Comparison of ENCODE assay signal across 8 cellular contexts in genomic region chr13:112587359-112587766, GRCh38. TPM values are rescaled to one million over a fixed set of nuclear protein-coding genes. Genes with fewer than 3 reads are reported as not detected.
DNase-seq lines count a peak whose midpoint lies in the region; ATAC-seq and TF ChIP-seq lines count a peak whose summit lies in the region.

No MANE protein-coding gene starts in this region.

- peaks cover 40% of the 10 kb centered on the region for H4K20me1 ChIP-seq in PC-3 (ENCODE audit: low read length)

- DNase-seq in Calu3 (peak; percentile 54), HS-27A (ENCODE audit: low read depth) (peak; percentile 53), PC-3 (peak; percentile 74), fibroblast of peridontal ligament (ENCODE audit: extremely low read depth) (peak; percentile 86)
- peak; percentile 83 for DNase-seq in stimulated activated naive CD8-positive, alpha-beta T cell treated with anti-CD3 and anti-CD28 coated beads, Interleukin-15, Interleukin-2, amounts not matched to agents 100 U/mL and 50 U/mL, for 24 hours

- H3K36me3 Mint-ChIP-seq in Calu3 (ENCODE audit: insufficient read depth, unreplicated experiment) (peaks cover 12% of the 10 kb centered on the region), nephron (ENCODE audit: low read depth) (peaks cover 3% of the 10 kb centered on the region)
- no peaks in the 10 kb centered on the region for H3K36me3 Mint-ChIP-seq in activated T-helper 17 cell treated with anti-CD3 and anti-CD28 coated beads, Interleukin-2, amount 50 U/mL, for 72 hours (ENCODE audit: low read depth)

- BruUV-seq in Calu3 (replicated peaks; lab: Mats Ljungman, UMichigan), result no TSS peak
- no TSS peak for BruUV-seq in PC-3 (replicated peaks; lab: Mats Ljungman, UMichigan)

- H3K4me3 Mint-ChIP-seq in Calu3 (ENCODE audit: low read depth, unreplicated experiment), result peak overlapping the region; percentile 72
- H3K4me3 Mint-ChIP-seq in activated T-helper 17 cell treated with anti-CD3 and anti-CD28 coated beads, Interleukin-2, amount 50 U/mL, for 72 hours, result peak overlapping the region; percentile 97
- H3K4me3 Mint-ChIP-seq in nephron, result peak overlapping the region; percentile 95 to 99 (median 98)

- H3K27me3 Mint-ChIP-seq in Calu3 (ENCODE audit: unreplicated experiment) (no peaks in the 10 kb centered on the region), nephron (ENCODE audit: low read depth) (no peaks in the 10 kb centered on the region)
- no peaks in the 10 kb centered on the region for H3K27me3 Mint-ChIP-seq in activated T-helper 17 cell treated with anti-CD3 and anti-CD28 coated beads, Interleukin-2, amount 50 U/mL, for 72 hours

- H3K27ac Mint-ChIP-seq in Calu3 (ENCODE audit: unreplicated experiment), result no peak overlapping the region
- peak overlapping the region; percentile 95 for H3K27ac Mint-ChIP-seq in activated T-helper 17 cell treated with anti-CD3 and anti-CD28 coated beads, Interleukin-2, amount 50 U/mL, for 72 hours
- H3K27ac Mint-ChIP-seq in nephron, result peak overlapping the region; percentile 95 to 99 (median 97)

- peaks cover 18% of the 10 kb centered on the region for H3K4me1 ChIP-seq in PC-3 (ENCODE audit: insufficient read depth, low read length)

- no peaks in the 10 kb centered on the region for H3F3A ChIP-seq in PC-3 (ENCODE audit: low read length, unreplicated experiment)

- H3K9me2 ChIP-seq in PC-3 (replicated peaks; ENCODE audit: low read length), result no peaks in the 10 kb centered on the region

- no peaks in the 10 kb centered on the region for H3K9me3 Mint-ChIP-seq in Calu3 (ENCODE audit: low read depth, unreplicated experiment)
- H3K9me3 Mint-ChIP-seq in activated T-helper 17 cell treated with anti-CD3 and anti-CD28 coated beads, Interleukin-2, amount 50 U/mL, for 72 hours, result no peaks in the 10 kb centered on the region
- no peaks in the 10 kb centered on the region for H3K9me3 Mint-ChIP-seq in nephron

- TF ChIP-seq CTCF in Calu3 (IDR thresholded peaks at IDR 0.05; ENCODE audit: unreplicated experiment) (no peak), PC-3 (conservative IDR thresholded peaks at IDR 0.05; ENCODE audit: low read depth, low read length) (0 out of 2 replicates have a peak, but pooled peaks have one; percentile 14), nephron (IDR thresholded peaks at IDR 0.05; ENCODE audit: unreplicated experiment in 3 of 3) (no peak)

- H3K79me2 ChIP-seq in PC-3 (ENCODE audit: low read length), result peaks cover 62% of the 10 kb centered on the region

- H3K4me1 Mint-ChIP-seq in Calu3 (ENCODE audit: low read depth, unreplicated experiment), result peaks cover 7% of the 10 kb centered on the region
- peaks cover 17% of the 10 kb centered on the region for H3K4me1 Mint-ChIP-seq in activated T-helper 17 cell treated with anti-CD3 and anti-CD28 coated beads, Interleukin-2, amount 50 U/mL, for 72 hours
- H3K4me1 Mint-ChIP-seq in nephron, result peaks cover 13% of the 10 kb centered on the region

- peak overlapping the region; percentile 91 for H3K4me3 ChIP-seq in PC-3 (ENCODE audit: low read length)

- no peaks in the 10 kb centered on the region for H3K27me3 ChIP-seq in PC-3 (ENCODE audit: low read length)

- H3K36me3 ChIP-seq in PC-3 (ENCODE audit: low read depth, low read length), result no peaks in the 10 kb centered on the region

- ATAC-seq in GM19467 (IDR thresholded peaks at IDR 0.05; ENCODE audit: unreplicated experiment) (peak; percentile 36), PC-3 (peak; percentile 87)
- peak; percentile 90 for ATAC-seq in activated T-helper 17 cell treated with anti-CD3 and anti-CD28 coated beads, Interleukin-2, amount 50 U/mL, for 72 hours (replicated peaks)
- ATAC-seq in stimulated activated naive CD8-positive, alpha-beta T cell treated with anti-CD3 and anti-CD28 coated beads, Interleukin-15, Interleukin-2, amounts not matched to agents 100 U/mL and 50 U/mL, for 24 hours, result peak; percentile 84

- CTCF ChIA-PET in Calu3 (lab: Charles Lee), result no interaction called here
- CTCF ChIA-PET in PC-3 (lab: Charles Lee), result no interaction called here

- H3K9me3 ChIP-seq in PC-3 (ENCODE audit: low read length), result no peaks in the 10 kb centered on the region

- H3K27ac ChIP-seq in PC-3 (ENCODE audit: low read length), result peak overlapping the region; percentile 96

- intact Hi-C loops in Calu3 (cut with micrococcal nuclease; ENCODE audit: unreplicated experiment) (no loop called here), PC-3 (cut with micrococcal nuclease) (loop anchor here (5.0 kb wide), 1 partner anchor 60 kb away; no protein-coding TSS in a partner anchor)

- H3K9ac ChIP-seq in PC-3 (ENCODE audit: low read length), result peak overlapping the region; percentile 100

- peak overlapping the region; percentile 92 for H3K4me2 ChIP-seq in PC-3 (ENCODE audit: low read length)

- POLR2A ChIA-PET in PC-3 (lab: Charles Lee; ENCODE audit: unreplicated experiment), result no interaction called here

- peak overlapping the region; percentile 83 for H2AFZ ChIP-seq in PC-3 (ENCODE audit: low read length)

RNA-seq across cellular contexts. Expression of gene TUBGCP3, which starts 0.6 kb away (rescaled TPM):
- total RNA-seq in Calu3 (2022) (13.7 and 16.1 TPM in 2 replicates), PC-3 (2014; rRNA removed) (25.8 and 25.9 TPM in 2 replicates)
- total RNA-seq in activated T-helper 17 cell treated with anti-CD3 and anti-CD28 coated beads, Interleukin-2, amount 50 U/mL, for 72 hours, result 10 to 100 TPM; 31.3 to 46.4 TPM

Comparison
In these comparisons a context has a peak if more than half of its experiments do, and no peak if none do; other contexts are left out.
1. Peak in every context shown above with its lines: DNase-seq, ATAC-seq, H3K4me3 ChIP-seq and H3K27ac ChIP-seq.
2. ATAC-seq: peak in every context shown above with its lines; median percentile 90 in activated T-helper 17 cell treated with anti-CD3 and anti-CD28 coated beads, Interleukin-2, amount 50 U/mL, for 72 hours; 87 in PC-3; 84 in stimulated activated naive CD8-positive, alpha-beta T cell treated with anti-CD3 and anti-CD28 coated beads, Interleukin-15, Interleukin-2, amounts not matched to agents 100 U/mL and 50 U/mL, for 24 hours; 36 in GM19467.